In the genomic region with DNA sequence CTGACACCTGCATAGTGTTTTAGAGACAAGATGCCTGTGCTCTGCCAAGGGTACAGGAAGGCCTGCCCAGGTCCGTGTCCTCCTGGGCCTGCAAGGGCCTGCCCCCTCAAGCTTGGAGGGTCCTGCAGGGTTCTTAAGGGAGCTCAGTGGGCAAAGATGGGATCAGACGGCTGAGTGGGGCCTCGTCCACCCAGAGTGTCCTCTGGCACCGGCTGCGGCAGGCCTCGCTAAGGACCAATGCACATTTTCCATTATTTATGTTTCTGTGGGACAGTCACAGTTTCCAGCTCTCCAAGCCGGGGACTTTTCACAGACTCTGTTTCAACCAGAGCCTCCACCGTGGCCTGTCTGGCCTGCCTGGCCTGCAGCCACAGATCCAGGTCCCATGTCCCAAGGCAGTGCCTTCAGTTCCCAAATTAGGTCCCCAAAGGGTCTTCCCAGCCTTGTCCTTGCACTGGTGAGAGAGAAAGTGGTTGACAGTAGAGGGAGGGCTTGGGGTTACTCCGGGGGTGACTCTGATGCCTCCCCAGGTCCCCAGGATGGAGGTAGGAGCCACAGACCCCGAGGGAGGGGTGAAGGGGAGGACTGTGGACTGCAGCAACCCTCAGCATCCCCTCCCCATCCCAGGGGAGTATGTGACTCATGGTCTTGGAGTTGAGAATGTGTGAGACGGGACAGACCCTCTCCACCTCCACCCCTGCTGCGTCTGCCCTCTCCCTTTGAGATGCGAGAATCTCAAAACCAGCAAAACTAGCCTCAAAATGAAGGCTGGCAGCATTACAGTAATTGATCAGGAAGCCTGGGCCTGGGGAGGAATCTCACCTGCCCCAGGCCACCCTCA, we compare ENCODE assay signal across 1 cellular context.
TF ChIP-seq lines count a peak whose summit lies in the region.

No MANE protein-coding gene starts in this region.

TF ChIP-seq in SK-N-SH treated with all-trans-retinoic acid at 6 μM for 48 hours, 23 proteins besides CTCF, POLR2A, EP300 and RAD21 (continued from another document):
- TF ChIP-seq, protein P1, sequence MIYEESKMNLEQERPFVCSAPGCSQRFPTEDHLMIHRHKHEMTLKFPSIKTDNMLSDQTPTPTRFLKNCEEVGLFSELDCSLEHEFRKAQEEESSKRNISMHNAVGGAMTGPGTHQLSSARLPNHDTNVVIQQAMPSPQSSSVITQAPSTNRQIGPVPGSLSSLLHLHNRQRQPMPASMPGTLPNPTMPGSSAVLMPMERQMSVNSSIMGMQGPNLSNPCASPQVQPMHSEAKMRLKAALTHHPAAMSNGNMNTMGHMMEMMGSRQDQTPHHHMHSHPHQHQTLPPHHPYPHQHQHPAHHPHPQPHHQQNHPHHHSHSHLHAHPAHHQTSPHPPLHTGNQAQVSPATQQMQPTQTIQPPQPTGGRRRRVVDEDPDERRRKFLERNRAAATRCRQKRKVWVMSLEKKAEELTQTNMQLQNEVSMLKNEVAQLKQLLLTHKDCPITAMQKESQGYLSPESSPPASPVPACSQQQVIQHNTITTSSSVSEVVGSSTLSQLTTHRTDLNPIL (CRISPR knock-in tag; IDR thresholded peaks at IDR 0.05; ENCODE audit: low read depth), result no peak
- TF ChIP-seq, protein P2, sequence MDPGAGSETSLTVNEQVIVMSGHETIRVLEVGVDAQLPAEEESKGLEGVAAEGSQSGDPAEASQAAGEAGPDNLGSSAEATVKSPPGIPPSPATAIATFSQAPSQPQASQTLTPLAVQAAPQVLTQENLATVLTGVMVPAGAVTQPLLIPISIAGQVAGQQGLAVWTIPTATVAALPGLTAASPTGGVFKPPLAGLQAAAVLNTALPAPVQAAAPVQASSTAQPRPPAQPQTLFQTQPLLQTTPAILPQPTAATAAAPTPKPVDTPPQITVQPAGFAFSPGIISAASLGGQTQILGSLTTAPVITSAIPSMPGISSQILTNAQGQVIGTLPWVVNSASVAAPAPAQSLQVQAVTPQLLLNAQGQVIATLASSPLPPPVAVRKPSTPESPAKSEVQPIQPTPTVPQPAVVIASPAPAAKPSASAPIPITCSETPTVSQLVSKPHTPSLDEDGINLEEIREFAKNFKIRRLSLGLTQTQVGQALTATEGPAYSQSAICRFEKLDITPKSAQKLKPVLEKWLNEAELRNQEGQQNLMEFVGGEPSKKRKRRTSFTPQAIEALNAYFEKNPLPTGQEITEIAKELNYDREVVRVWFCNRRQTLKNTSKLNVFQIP (CRISPR knock-in tag; IDR thresholded peaks at IDR 0.05; ENCODE audit: borderline replicate concordance, low read depth), result no peak
- TF ChIP-seq ZC3H10 (CRISPR knock-in tag; IDR thresholded peaks at IDR 0.05) (no peak), RARB (CRISPR knock-in tag; IDR thresholded peaks at IDR 0.05) (no peak), CSDC2 (CRISPR knock-in tag; IDR thresholded peaks at IDR 0.05) (no peak), TCF4 (CRISPR knock-in tag; IDR thresholded peaks at IDR 0.05; ENCODE audit: borderline replicate concordance) (no peak), TOX (CRISPR knock-in tag; IDR thresholded peaks at IDR 0.05; ENCODE audit: borderline replicate concordance) (no peak), ARNTL (CRISPR knock-in tag; IDR thresholded peaks at IDR 0.05; ENCODE audit: borderline replicate concordance, low read depth) (no peak), ZNF70 (CRISPR knock-in tag; IDR thresholded peaks at IDR 0.05) (no peak), GLIS3 (CRISPR knock-in tag; IDR thresholded peaks at IDR 0.05) (no peak), PPARA (CRISPR knock-in tag; IDR thresholded peaks at IDR 0.05; ENCODE audit: borderline replicate concordance) (no peak), ZNF565 (CRISPR knock-in tag; conservative IDR thresholded peaks at IDR 0.05; ENCODE audit: low read depth) (no peak), ZFP3 (CRISPR knock-in tag; IDR thresholded peaks at IDR 0.05) (no peak), ESRRG (CRISPR knock-in tag; IDR thresholded peaks at IDR 0.05) (no peak)
- TF ChIP-seq, protein P3, sequence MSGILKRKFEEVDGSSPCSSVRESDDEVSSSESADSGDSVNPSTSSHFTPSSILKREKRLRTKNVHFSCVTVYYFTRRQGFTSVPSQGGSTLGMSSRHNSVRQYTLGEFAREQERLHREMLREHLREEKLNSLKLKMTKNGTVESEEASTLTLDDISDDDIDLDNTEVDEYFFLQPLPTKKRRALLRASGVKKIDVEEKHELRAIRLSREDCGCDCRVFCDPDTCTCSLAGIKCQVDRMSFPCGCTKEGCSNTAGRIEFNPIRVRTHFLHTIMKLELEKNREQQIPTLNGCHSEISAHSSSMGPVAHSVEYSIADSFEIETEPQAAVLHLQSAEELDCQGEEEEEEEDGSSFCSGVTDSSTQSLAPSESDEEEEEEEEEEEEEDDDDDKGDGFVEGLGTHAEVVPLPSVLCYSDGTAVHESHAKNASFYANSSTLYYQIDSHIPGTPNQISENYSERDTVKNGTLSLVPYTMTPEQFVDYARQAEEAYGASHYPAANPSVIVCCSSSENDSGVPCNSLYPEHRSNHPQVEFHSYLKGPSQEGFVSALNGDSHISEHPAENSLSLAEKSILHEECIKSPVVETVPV (CRISPR knock-in tag; IDR thresholded peaks at IDR 0.05), result no peak
- TF ChIP-seq, protein P4, sequence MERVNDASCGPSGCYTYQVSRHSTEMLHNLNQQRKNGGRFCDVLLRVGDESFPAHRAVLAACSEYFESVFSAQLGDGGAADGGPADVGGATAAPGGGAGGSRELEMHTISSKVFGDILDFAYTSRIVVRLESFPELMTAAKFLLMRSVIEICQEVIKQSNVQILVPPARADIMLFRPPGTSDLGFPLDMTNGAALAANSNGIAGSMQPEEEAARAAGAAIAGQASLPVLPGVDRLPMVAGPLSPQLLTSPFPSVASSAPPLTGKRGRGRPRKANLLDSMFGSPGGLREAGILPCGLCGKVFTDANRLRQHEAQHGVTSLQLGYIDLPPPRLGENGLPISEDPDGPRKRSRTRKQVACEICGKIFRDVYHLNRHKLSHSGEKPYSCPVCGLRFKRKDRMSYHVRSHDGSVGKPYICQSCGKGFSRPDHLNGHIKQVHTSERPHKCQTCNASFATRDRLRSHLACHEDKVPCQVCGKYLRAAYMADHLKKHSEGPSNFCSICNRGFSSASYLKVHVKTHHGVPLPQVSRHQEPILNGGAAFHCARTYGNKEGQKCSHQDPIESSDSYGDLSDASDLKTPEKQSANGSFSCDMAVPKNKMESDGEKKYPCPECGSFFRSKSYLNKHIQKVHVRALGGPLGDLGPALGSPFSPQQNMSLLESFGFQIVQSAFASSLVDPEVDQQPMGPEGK (CRISPR knock-in tag; IDR thresholded peaks at IDR 0.05; ENCODE audit: borderline replicate concordance), result no peak
- TF ChIP-seq, protein P5, sequence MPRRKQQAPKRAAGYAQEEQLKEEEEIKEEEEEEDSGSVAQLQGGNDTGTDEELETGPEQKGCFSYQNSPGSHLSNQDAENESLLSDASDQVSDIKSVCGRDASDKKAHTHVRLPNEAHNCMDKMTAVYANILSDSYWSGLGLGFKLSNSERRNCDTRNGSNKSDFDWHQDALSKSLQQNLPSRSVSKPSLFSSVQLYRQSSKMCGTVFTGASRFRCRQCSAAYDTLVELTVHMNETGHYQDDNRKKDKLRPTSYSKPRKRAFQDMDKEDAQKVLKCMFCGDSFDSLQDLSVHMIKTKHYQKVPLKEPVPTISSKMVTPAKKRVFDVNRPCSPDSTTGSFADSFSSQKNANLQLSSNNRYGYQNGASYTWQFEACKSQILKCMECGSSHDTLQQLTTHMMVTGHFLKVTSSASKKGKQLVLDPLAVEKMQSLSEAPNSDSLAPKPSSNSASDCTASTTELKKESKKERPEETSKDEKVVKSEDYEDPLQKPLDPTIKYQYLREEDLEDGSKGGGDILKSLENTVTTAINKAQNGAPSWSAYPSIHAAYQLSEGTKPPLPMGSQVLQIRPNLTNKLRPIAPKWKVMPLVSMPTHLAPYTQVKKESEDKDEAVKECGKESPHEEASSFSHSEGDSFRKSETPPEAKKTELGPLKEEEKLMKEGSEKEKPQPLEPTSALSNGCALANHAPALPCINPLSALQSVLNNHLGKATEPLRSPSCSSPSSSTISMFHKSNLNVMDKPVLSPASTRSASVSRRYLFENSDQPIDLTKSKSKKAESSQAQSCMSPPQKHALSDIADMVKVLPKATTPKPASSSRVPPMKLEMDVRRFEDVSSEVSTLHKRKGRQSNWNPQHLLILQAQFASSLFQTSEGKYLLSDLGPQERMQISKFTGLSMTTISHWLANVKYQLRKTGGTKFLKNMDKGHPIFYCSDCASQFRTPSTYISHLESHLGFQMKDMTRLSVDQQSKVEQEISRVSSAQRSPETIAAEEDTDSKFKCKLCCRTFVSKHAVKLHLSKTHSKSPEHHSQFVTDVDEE (CRISPR knock-in tag; IDR thresholded peaks at IDR 0.05), result no peak
